Comparison of ENCODE assay signal across 1 cellular context in the genomic region with DNA sequence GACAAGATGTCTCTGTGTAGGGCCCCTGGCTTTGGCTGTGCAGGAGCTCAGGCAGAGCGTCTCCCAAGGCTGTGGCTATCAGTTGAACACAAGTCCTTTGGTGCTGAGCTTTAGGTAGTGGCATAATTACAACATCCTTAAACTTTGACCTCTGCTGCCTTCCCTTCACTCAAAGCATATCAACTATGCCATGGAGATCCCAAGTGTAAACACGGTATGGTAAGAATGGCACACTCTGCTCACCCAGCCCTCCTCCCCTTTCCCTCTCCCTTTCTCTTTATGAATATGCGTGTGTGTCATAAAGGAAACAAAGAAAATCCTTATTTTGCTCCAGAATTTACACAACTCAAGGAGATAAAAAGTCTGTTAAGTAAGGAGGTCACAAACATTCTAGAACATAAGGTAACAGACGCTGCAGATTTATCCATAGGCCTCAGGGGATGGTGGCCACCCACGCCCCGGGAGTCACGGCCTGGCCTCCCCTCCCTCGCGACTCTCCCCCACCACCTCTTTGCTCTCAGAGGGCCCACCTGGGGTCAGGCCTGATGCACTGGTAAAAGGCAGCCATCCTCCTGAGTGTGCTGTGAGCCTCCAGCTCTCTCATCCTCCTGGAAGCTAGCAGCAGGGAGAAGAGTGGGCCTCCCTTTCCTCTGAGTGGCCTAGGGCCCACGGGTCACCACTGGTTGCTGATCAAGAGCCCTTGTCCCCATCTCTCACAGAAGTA.
TF ChIP-seq lines count a peak whose summit lies in the region.

No MANE protein-coding gene starts in this region.

TF ChIP-seq in HepG2, 621 proteins besides CTCF, POLR2A, EP300 and RAD21 (continued from another document and continues in another):
- TF ChIP-seq, protein P1, sequence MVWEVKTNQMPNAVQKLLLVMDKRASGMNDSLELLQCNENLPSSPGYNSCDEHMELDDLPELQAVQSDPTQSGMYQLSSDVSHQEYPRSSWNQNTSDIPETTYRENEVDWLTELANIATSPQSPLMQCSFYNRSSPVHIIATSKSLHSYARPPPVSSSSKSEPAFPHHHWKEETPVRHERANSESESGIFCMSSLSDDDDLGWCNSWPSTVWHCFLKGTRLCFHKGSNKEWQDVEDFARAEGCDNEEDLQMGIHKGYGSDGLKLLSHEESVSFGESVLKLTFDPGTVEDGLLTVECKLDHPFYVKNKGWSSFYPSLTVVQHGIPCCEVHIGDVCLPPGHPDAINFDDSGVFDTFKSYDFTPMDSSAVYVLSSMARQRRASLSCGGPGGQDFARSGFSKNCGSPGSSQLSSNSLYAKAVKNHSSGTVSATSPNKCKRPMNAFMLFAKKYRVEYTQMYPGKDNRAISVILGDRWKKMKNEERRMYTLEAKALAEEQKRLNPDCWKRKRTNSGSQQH (CRISPR knock-in tag; IDR thresholded peaks at IDR 0.05; ENCODE audit: low read depth): no peak
- TF ChIP-seq POLR2G (IDR thresholded peaks at IDR 0.05; ENCODE audit: low read depth, low read length) (no peak), HES4 (CRISPR knock-in tag; IDR thresholded peaks at IDR 0.05; ENCODE audit: borderline replicate concordance) (no peak), IRX3 (CRISPR knock-in tag; IDR thresholded peaks at IDR 0.05; ENCODE audit: borderline replicate concordance, low read depth) (no peak), ELF1 (CRISPR knock-in tag; IDR thresholded peaks at IDR 0.05) (no peak), PAWR (CRISPR knock-in tag; IDR thresholded peaks at IDR 0.05; ENCODE audit: borderline replicate concordance) (no peak), CBX2 (IDR thresholded peaks at IDR 0.05; ENCODE audit: low read depth, low read length) (no peak), CBX2 (CRISPR knock-in tag; IDR thresholded peaks at IDR 0.05; ENCODE audit: low read depth) (no peak), ZNF644 (CRISPR knock-in tag; IDR thresholded peaks at IDR 0.05; ENCODE audit: low read depth) (peak; percentile 87), ISL2 (CRISPR knock-in tag; IDR thresholded peaks at IDR 0.05) (peak; percentile 42; the same call in 1 of the 2 replicates), ZNF746 (CRISPR knock-in tag; IDR thresholded peaks at IDR 0.05) (no peak), THAP11 (CRISPR knock-in tag; IDR thresholded peaks at IDR 0.05) (peak; percentile 51), HNRNPK (IDR thresholded peaks at IDR 0.05; ENCODE audit: low read depth, low read length, poor library complexity, severe bottlenecking) (no peak), ZNF720 (CRISPR knock-in tag; IDR thresholded peaks at IDR 0.05) (no peak), ATF7 (IDR thresholded peaks at IDR 0.05) (no peak), ATF7 (CRISPR knock-in tag; IDR thresholded peaks at IDR 0.05) (no peak), ZNF263 (CRISPR knock-in tag; IDR thresholded peaks at IDR 0.05) (peak; percentile 51; the same call in 1 of the 2 replicates), RFX1 (IDR thresholded peaks at IDR 0.05) (no peak), MEIS2 (CRISPR knock-in tag; IDR thresholded peaks at IDR 0.05) (no peak), RCOR2 (CRISPR knock-in tag; IDR thresholded peaks at IDR 0.05) (0 out of 2 replicates have a peak, but pooled peaks have one; percentile 21), ZNF496 (CRISPR knock-in tag; IDR thresholded peaks at IDR 0.05; ENCODE audit: insufficient replicate concordance) (no peak), ZNF354B (CRISPR knock-in tag; IDR thresholded peaks at IDR 0.05) (no peak), MAZ (IDR thresholded peaks at IDR 0.05; ENCODE audit: borderline replicate concordance, low read depth, low read length) (peak; percentile 32; the same call in 1 of the 2 replicates), MAZ (CRISPR knock-in tag; IDR thresholded peaks at IDR 0.05; ENCODE audit: low read depth) (no peak), ZFP62 (CRISPR knock-in tag; IDR thresholded peaks at IDR 0.05) (no peak), HHEX (CRISPR knock-in tag; IDR thresholded peaks at IDR 0.05) (no peak), NR2F1 (CRISPR knock-in tag; IDR thresholded peaks at IDR 0.05) (peak; percentile 79 to 81; a peak in 3 of 4 replicates), ZNF83 (CRISPR knock-in tag; IDR thresholded peaks at IDR 0.05; ENCODE audit: borderline replicate concordance) (no peak), ZFP41 (CRISPR knock-in tag; IDR thresholded peaks at IDR 0.05; ENCODE audit: borderline replicate concordance) (no peak), HNF4G (IDR thresholded peaks at IDR 0.05; ENCODE audit: borderline replicate concordance, low read depth, low read length) (peak; percentile 47; the same call in 1 of the 2 replicates), HNF4G (CRISPR knock-in tag; IDR thresholded peaks at IDR 0.05; ENCODE audit: borderline replicate concordance, low read depth) (no peak), ZNF562 (CRISPR knock-in tag; IDR thresholded peaks at IDR 0.05; ENCODE audit: borderline replicate concordance) (no peak), TEAD3 (CRISPR knock-in tag; optimal IDR thresholded peaks at IDR 0.05; ENCODE audit: borderline replicate concordance) (peak; percentile 31), SNAPC2 (CRISPR knock-in tag; IDR thresholded peaks at IDR 0.05) (no peak), GATAD2A (CRISPR knock-in tag; IDR thresholded peaks at IDR 0.05) (peak; percentile 84), ZZZ3 (CRISPR knock-in tag; IDR thresholded peaks at IDR 0.05; ENCODE audit: borderline replicate concordance) (no peak), FOXJ3 (CRISPR knock-in tag; IDR thresholded peaks at IDR 0.05; ENCODE audit: borderline replicate concordance) (peak; percentile 82; the same call in 1 of the 2 replicates), ZNF652 (CRISPR knock-in tag; IDR thresholded peaks at IDR 0.05; ENCODE audit: borderline replicate concordance, low read depth) (no peak), ADNP (CRISPR knock-in tag; IDR thresholded peaks at IDR 0.05) (no peak), FOXM1 (CRISPR knock-in tag; IDR thresholded peaks at IDR 0.05) (no peak), SP140L (CRISPR knock-in tag; IDR thresholded peaks at IDR 0.05; ENCODE audit: borderline replicate concordance) (no peak)
- TF ChIP-seq, protein P2, sequence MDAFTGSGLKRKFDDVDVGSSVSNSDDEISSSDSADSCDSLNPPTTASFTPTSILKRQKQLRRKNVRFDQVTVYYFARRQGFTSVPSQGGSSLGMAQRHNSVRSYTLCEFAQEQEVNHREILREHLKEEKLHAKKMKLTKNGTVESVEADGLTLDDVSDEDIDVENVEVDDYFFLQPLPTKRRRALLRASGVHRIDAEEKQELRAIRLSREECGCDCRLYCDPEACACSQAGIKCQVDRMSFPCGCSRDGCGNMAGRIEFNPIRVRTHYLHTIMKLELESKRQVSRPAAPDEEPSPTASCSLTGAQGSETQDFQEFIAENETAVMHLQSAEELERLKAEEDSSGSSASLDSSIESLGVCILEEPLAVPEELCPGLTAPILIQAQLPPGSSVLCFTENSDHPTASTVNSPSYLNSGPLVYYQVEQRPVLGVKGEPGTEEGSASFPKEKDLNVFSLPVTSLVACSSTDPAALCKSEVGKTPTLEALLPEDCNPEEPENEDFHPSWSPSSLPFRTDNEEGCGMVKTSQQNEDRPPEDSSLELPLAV (CRISPR knock-in tag; conservative IDR thresholded peaks at IDR 0.05; ENCODE audit: low read depth): no peak
- TF ChIP-seq, protein P3, sequence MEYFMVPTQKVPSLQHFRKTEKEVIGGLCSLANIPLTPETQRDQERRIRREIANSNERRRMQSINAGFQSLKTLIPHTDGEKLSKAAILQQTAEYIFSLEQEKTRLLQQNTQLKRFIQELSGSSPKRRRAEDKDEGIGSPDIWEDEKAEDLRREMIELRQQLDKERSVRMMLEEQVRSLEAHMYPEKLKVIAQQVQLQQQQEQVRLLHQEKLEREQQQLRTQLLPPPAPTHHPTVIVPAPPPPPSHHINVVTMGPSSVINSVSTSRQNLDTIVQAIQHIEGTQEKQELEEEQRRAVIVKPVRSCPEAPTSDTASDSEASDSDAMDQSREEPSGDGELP (IDR thresholded peaks at IDR 0.05; ENCODE audit: borderline replicate concordance, low read depth): no peak
- TF ChIP-seq, protein P4, sequence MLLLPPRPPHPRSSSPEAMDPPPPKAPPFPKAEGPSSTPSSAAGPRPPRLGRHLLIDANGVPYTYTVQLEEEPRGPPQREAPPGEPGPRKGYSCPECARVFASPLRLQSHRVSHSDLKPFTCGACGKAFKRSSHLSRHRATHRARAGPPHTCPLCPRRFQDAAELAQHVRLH (CRISPR knock-in tag; IDR thresholded peaks at IDR 0.05; ENCODE audit: borderline replicate concordance, low read depth): no peak
- TF ChIP-seq, protein P5, sequence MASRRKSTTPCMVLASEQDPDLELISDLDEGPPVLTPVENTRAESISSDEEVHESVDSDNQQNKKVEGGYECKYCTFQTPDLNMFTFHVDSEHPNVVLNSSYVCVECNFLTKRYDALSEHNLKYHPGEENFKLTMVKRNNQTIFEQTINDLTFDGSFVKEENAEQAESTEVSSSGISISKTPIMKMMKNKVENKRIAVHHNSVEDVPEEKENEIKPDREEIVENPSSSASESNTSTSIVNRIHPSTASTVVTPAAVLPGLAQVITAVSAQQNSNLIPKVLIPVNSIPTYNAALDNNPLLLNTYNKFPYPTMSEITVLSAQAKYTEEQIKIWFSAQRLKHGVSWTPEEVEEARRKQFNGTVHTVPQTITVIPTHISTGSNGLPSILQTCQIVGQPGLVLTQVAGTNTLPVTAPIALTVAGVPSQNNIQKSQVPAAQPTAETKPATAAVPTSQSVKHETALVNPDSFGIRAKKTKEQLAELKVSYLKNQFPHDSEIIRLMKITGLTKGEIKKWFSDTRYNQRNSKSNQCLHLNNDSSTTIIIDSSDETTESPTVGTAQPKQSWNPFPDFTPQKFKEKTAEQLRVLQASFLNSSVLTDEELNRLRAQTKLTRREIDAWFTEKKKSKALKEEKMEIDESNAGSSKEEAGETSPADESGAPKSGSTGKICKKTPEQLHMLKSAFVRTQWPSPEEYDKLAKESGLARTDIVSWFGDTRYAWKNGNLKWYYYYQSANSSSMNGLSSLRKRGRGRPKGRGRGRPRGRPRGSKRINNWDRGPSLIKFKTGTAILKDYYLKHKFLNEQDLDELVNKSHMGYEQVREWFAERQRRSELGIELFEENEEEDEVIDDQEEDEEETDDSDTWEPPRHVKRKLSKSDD (CRISPR knock-in tag; IDR thresholded peaks at IDR 0.05; ENCODE audit: low read depth): no peak
- TF ChIP-seq, protein P6, sequence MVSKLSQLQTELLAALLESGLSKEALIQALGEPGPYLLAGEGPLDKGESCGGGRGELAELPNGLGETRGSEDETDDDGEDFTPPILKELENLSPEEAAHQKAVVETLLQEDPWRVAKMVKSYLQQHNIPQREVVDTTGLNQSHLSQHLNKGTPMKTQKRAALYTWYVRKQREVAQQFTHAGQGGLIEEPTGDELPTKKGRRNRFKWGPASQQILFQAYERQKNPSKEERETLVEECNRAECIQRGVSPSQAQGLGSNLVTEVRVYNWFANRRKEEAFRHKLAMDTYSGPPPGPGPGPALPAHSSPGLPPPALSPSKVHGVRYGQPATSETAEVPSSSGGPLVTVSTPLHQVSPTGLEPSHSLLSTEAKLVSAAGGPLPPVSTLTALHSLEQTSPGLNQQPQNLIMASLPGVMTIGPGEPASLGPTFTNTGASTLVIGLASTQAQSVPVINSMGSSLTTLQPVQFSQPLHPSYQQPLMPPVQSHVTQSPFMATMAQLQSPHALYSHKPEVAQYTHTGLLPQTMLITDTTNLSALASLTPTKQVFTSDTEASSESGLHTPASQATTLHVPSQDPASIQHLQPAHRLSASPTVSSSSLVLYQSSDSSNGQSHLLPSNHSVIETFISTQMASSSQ (IDR thresholded peaks at IDR 0.05; ENCODE audit: low read depth): no peak
- TF ChIP-seq, protein P6 (CRISPR knock-in tag; IDR thresholded peaks at IDR 0.05; ENCODE audit: borderline replicate concordance): no peak
- TF ChIP-seq, protein P7, sequence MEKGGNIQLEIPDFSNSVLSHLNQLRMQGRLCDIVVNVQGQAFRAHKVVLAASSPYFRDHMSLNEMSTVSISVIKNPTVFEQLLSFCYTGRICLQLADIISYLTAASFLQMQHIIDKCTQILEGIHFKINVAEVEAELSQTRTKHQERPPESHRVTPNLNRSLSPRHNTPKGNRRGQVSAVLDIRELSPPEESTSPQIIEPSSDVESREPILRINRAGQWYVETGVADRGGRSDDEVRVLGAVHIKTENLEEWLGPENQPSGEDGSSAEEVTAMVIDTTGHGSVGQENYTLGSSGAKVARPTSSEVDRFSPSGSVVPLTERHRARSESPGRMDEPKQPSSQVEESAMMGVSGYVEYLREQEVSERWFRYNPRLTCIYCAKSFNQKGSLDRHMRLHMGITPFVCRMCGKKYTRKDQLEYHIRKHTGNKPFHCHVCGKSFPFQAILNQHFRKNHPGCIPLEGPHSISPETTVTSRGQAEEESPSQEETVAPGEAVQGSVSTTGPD (CRISPR knock-in tag; IDR thresholded peaks at IDR 0.05): peak; percentile 84
- TF ChIP-seq, protein P8, sequence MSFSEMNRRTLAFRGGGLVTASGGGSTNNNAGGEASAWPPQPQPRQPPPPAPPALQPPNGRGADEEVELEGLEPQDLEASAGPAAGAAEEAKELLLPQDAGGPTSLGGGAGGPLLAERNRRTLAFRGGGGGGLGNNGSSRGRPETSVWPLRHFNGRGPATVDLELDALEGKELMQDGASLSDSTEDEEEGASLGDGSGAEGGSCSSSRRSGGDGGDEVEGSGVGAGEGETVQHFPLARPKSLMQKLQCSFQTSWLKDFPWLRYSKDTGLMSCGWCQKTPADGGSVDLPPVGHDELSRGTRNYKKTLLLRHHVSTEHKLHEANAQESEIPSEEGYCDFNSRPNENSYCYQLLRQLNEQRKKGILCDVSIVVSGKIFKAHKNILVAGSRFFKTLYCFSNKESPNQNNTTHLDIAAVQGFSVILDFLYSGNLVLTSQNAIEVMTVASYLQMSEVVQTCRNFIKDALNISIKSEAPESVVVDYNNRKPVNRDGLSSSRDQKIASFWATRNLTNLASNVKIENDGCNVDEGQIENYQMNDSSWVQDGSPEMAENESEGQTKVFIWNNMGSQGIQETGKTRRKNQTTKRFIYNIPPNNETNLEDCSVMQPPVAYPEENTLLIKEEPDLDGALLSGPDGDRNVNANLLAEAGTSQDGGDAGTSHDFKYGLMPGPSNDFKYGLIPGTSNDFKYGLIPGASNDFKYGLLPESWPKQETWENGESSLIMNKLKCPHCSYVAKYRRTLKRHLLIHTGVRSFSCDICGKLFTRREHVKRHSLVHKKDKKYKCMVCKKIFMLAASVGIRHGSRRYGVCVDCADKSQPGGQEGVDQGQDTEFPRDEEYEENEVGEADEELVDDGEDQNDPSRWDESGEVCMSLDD (CRISPR knock-in tag; IDR thresholded peaks at IDR 0.05; ENCODE audit: borderline replicate concordance): no peak
- TF ChIP-seq, protein P9, sequence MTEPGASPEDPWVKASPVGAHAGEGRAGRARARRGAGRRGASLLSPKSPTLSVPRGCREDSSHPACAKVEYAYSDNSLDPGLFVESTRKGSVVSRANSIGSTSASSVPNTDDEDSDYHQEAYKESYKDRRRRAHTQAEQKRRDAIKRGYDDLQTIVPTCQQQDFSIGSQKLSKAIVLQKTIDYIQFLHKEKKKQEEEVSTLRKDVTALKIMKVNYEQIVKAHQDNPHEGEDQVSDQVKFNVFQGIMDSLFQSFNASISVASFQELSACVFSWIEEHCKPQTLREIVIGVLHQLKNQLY (CRISPR knock-in tag; IDR thresholded peaks at IDR 0.05): no peak
